Comparison of ENCODE assay signal across 11 cellular contexts in the genomic region with DNA sequence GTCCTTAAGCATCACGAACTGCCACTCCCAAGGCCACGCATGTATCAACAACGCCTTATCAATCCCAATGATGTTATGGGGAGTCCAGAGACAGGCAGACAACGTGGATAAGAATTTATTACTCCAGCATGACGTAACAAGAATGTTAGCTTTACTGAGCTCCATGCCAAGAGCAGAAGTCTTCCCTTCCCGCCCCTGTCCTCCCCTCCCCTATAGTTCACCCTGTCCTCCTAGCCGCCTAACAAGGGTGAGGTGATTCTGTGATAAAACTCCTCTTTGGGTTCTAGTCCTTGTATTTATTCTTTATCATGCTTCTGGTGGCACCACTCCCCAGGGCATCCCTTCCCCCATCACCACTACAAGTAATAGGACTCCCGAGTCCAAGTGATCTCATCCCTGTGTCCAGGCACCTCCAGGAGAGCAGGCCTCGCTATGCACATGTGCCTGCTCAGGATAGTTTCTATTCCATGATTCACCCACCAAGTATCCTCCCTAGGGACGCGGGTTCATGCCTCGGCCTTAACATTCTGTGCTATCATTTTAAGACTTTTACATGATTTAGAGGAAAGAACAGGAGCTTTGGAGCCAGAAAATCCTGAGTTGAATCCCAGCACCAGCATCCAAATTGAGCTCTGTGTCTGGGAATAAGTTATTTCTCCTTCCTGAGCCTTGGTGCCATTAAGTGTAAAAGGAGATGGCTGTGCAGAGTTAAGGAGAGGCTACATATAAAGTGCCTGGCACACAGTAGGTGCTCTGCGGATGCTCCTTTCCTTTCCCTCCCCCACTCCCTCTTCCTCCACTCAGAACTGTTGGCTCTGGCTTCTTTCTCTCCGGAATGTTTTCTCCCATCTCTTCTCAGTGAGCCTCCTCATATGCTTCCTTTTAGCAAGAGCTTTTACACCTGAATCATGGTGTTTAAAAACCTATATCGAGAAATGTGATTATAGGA. TPM values are rescaled to one million over a fixed set of nuclear protein-coding genes. Genes with fewer than 3 reads are reported as not detected.
DNase-seq lines count a peak whose midpoint lies in the region; ATAC-seq and TF ChIP-seq lines count a peak whose summit lies in the region.
"Had no signal": no experiment of that assay in that cellular context is flagged by ENCODE, and none has a peak within 500 bp of the region (broad histone marks: within the 10 kb centered on the region; RNA-seq: fewer than 3 reads in every experiment).

No MANE protein-coding gene starts in this region.

- H3K4me3 ChIP-seq in AG04450 (ENCODE audit: low read depth, low read length) = no peak overlapping the region
- H3K4me3 ChIP-seq: cardiac muscle cell had no signal

- no peak for ATAC-seq in GM19395 (IDR thresholded peaks at IDR 0.05; ENCODE audit: unreplicated experiment)
- ATAC-seq: activated CD8-positive, alpha-beta T cell treated with anti-CD3 and anti-CD28 coated beads for 36 hours had no signal

- H3K27me3 ChIP-seq in AG04450 (ENCODE audit: control insufficient read depth, insufficient read depth, low read length) = no peaks in the 10 kb centered on the region
- H3K27me3 ChIP-seq: cardiac muscle cell had no signal

- POLR2A ChIA-PET in AG04450 (lab: Yijun Ruan, JAX) = interaction anchor here (0.6 to 1.6 kb wide), 3 partner anchors 9 to 71 kb away, joined by 3 to 4 read pairs (median 3); partner anchors contain the start of gene GSDME

- no peak for TF ChIP-seq CTCF in AG04450 (IDR thresholded peaks at IDR 0.05; ENCODE audit: low read depth, low read length)

- no peaks in the 10 kb centered on the region; the same call in 1 of the 2 replicates for H3K9me3 ChIP-seq in AG04450 (ENCODE audit: control insufficient read depth, insufficient read depth, low read length)

- H3K27ac ChIP-seq in AG04450 (ENCODE audit: low read depth, low read length) = peak overlapping the region; percentile 90
- H3K27ac ChIP-seq: C4-2B, cardiac muscle cell had no signal

- CTCF ChIA-PET in AG04450 (lab: Charles Lee) = interaction anchor here (0.9 to 2.7 kb wide), 8 partner anchors 9 to 356 kb away, joined by 3 to 13 read pairs (median 4); no protein-coding TSS in a partner anchor

- DNase-seq in AG04450 (ENCODE audit: low read depth, low spot score) = peak; percentile 80
- DNase-seq in LHCN-M2 (ENCODE audit: low read depth) = peak; percentile 99
- DNase-seq in dedifferentiated amniotic fluid mesenchymal stem cell (ENCODE audit: extremely low spot score) = peak; percentile 70
- DNase-seq in myocyte (ENCODE audit: low read depth) = peak; percentile 97
- DNase-seq in activated naive CD4-positive, alpha-beta T cell treated with anti-CD3 and anti-CD28 coated beads, Interleukin-2, amount 50 U/mL, for 16 hours = no peak
- no peak for DNase-seq in HuH-7 (ENCODE audit: low spot score)
- DNase-seq in stimulated activated CD4-positive, alpha-beta T cell treated with anti-CD3 and anti-CD28 coated beads, Interleukin-4, amount 100 ng/mL, for 1 hour = no peak
- DNase-seq: activated CD8-positive, alpha-beta T cell treated with anti-CD3 and anti-CD28 coated beads for 36 hours had no signal

RNA-seq across cellular contexts. Expression of gene GSDME, which starts 15.3 kb away (rescaled TPM):
- polyA plus RNA-seq in AG04450 (2011; rRNA removed) = 58.3 and 63.8 TPM in 2 replicates
- 55.3 and 77.2 TPM in 2 replicates for polyA minus RNA-seq in AG04450 (2011; rRNA and poly(A)+ RNA removed)
- total RNA-seq in LHCN-M2 (2014; rRNA removed) = 42.6 and 51.6 TPM in 2 replicates
- 41.3 TPM for polyA plus RNA-seq in LHCN-M2 (2012)
- 28.2 and 33.7 TPM in 2 replicates for total RNA-seq in myocyte
- 49.6 TPM for polyA plus RNA-seq in myocyte (2012)

Comparison
In these comparisons a context has a peak if more than half of its experiments do, and no peak if none do; other contexts are left out.
1. DNase-seq: peak in AG04450 (single experiment), LHCN-M2 (single experiment), dedifferentiated amniotic fluid mesenchymal stem cell (single experiment) and myocyte (single experiment); none in activated naive CD4-positive, alpha-beta T cell treated with anti-CD3 and anti-CD28 coated beads, Interleukin-2, amount 50 U/mL, for 16 hours (single experiment), HuH-7 (single experiment) and stimulated activated CD4-positive, alpha-beta T cell treated with anti-CD3 and anti-CD28 coated beads, Interleukin-4, amount 100 ng/mL, for 1 hour (single experiment).